Comparison of ENCODE assay signal across 12 cellular contexts in genomic region chr2:26988165-26988879, GRCh38. TPM values are rescaled to one million over a fixed set of nuclear protein-coding genes. Genes with fewer than 3 reads are reported as not detected.
DNase-seq lines count a peak whose midpoint lies in the region; ATAC-seq and TF ChIP-seq lines count a peak whose summit lies in the region.
"Had no signal": no experiment of that assay in that cellular context is flagged by ENCODE, and none has a peak within 500 bp of the region (broad histone marks: within the 10 kb centered on the region; RNA-seq: fewer than 3 reads in every experiment).

No MANE protein-coding gene starts in this region.

- WGBS in SK-N-SH (ENCODE audit: low lambda C conversion rate), result 18% methylated on average over 3 of the region's 3 CpGs

- H3F3A ChIP-seq in SK-N-SH (replicated peaks; ENCODE audit: insufficient read depth), result peaks cover 24% of the 10 kb centered on the region

- H3K4me2 ChIP-seq in SK-N-SH, result peak overlapping the region; percentile 60

- no peak overlapping the region for H2AFZ ChIP-seq in SK-N-SH (ENCODE audit: low read depth)

- H4K20me1 ChIP-seq in SK-N-SH (ENCODE audit: insufficient read depth), result peaks cover 16% of the 10 kb centered on the region

- no peaks in the 10 kb centered on the region for H3K27me3 ChIP-seq in SK-N-SH (ENCODE audit: insufficient read depth)
- H3K27me3 ChIP-seq: stomach had no signal

- H3K9me2 ChIP-seq in SK-N-SH, result no peaks in the 10 kb centered on the region

- H3K36me3 ChIP-seq in SK-N-SH (replicated peaks in 1 of 2; ENCODE audit: control insufficient read depth in 1 of 2, insufficient read depth in 2 of 2, low read length in 1 of 2), result no peaks in the 10 kb centered on the region

- no peaks in the 10 kb centered on the region for H3K79me2 ChIP-seq in SK-N-SH (ENCODE audit: insufficient read depth)

- H3K4me1 ChIP-seq in SK-N-SH (ENCODE audit: control insufficient read depth in 1 of 2, insufficient read depth in 2 of 2, low read depth in 1 of 2, low read length in 1 of 2), result peaks cover 0 to 17% of the 10 kb centered on the region in 2 experiments; a peak in 3 of 4 replicates

- TF ChIP-seq EP300 in SK-N-SH (IDR thresholded peaks at IDR 0.05; ENCODE audit: borderline replicate concordance in 1 of 2, low read depth in 1 of 2, low read length in 1 of 2), result peak in 1 of 2 experiments; percentile 83; a peak in 1 of 4 replicates

- ATAC-seq in GM19395 (IDR thresholded peaks at IDR 0.05; ENCODE audit: unreplicated experiment) (no peak), GM21390 (IDR thresholded peaks at IDR 0.05; ENCODE audit: unreplicated experiment) (no peak)

- no peak overlapping the region for H3K9ac ChIP-seq in SK-N-SH

- POLR2A ChIA-PET in SK-N-SH (lab: Yijun Ruan, JAX), result no interaction called here

- peak overlapping the region in 1 of 2 experiments; percentile 72; a peak in 2 of 4 replicates for H3K27ac ChIP-seq in SK-N-SH (ENCODE audit: low read depth in 2 of 2, low read length in 1 of 2)
- H3K27ac ChIP-seq: stomach had no signal

- DNase-seq in GM03348 (ENCODE audit: low spot score) (peak; percentile 67), SK-N-SH (no peak), fibroblast of mammary gland (ENCODE audit: low read depth) (peak; percentile 93), skeletal muscle cell (ENCODE audit: low read depth) (peak; percentile 47), NCI-H345 treated with DMSO at 0.1 percent for 48 hours (lab: John Stamatoyannopoulos, UW; ENCODE audit: unreplicated experiment) (no peak)
- DNase-seq in stimulated activated naive CD4-positive, alpha-beta T cell treated with Interleukin-2 at 50 U/mL for 16 hours (lab: John Stamatoyannopoulos, UW), result no peak
- DNase-seq: activated CD4-positive, CD25-positive, alpha-beta regulatory T cell; Calu3; right cardiac atrium; stomach had no signal

- no peak for TF ChIP-seq CTCF in SK-N-SH (IDR thresholded peaks at IDR 0.05)
- TF ChIP-seq CTCF in fibroblast of mammary gland (conservative IDR thresholded peaks at IDR 0.05; ENCODE audit: control insufficient read depth, insufficient read depth, low read depth, low read length), result no peak

- H3K4me3 ChIP-seq in SK-N-SH (ENCODE audit: low read depth in 2 of 2, low read length in 1 of 2) (0 out of 4 replicates have a peak overlapping the region, but pooled peaks of 1 of the 2 experiments have one; percentile 15), fibroblast of mammary gland (ENCODE audit: control insufficient read depth, low read depth, low read length) (no peak overlapping the region), skeletal muscle cell (ENCODE audit: low read depth, low read length) (no peak overlapping the region)
- H3K4me3 ChIP-seq: stomach had no signal

- H3K9me3 ChIP-seq in SK-N-SH, result no peaks in the 10 kb centered on the region
- H3K9me3 ChIP-seq: stomach had no signal

- no peak for TF ChIP-seq RAD21 in SK-N-SH (IDR thresholded peaks at IDR 0.05; ENCODE audit: low read length)

- CTCF ChIA-PET in SK-N-SH (lab: Yijun Ruan, JAX), result interaction anchor here (0.7 to 25.8 kb wide), 6 partner anchors 13 to 315 kb away, joined by 3 to 257 read pairs (median 6); no protein-coding TSS in a partner anchor

TF ChIP-seq in SK-N-SH, 30 proteins besides CTCF, POLR2A, EP300 and RAD21 (continues in another document):
- TF ChIP-seq CHD2 (IDR thresholded peaks at IDR 0.05; ENCODE audit: low read length, partially characterized antibody) (no peak), FOXJ3 (CRISPR knock-in tag; IDR thresholded peaks at IDR 0.05) (no peak), GABPA (IDR thresholded peaks at IDR 0.05; ENCODE audit: low read depth) (no peak), RCOR1 (IDR thresholded peaks at IDR 0.05; ENCODE audit: low read length) (no peak), RFX5 (IDR thresholded peaks at IDR 0.05; ENCODE audit: low read length) (no peak), RXRA (IDR thresholded peaks at IDR 0.05; ENCODE audit: borderline replicate concordance, low read depth) (peak; percentile 38; the same call in 1 of the 2 replicates), FOSL2 (IDR thresholded peaks at IDR 0.05; ENCODE audit: borderline replicate concordance, low read depth) (peak; percentile 92), TCF12 (IDR thresholded peaks at IDR 0.05) (peak; percentile 90), SMC3 (IDR thresholded peaks at IDR 0.05; ENCODE audit: low read depth, low read length) (no peak), GATA2 (CRISPR knock-in tag; IDR thresholded peaks at IDR 0.05) (no peak), YY1 (IDR thresholded peaks at IDR 0.05; ENCODE audit: low read depth) (no peak), IRF3 (IDR thresholded peaks at IDR 0.05; ENCODE audit: low read depth, low read length) (no peak), NFIC (IDR thresholded peaks at IDR 0.05; ENCODE audit: borderline replicate concordance) (peak; percentile 83), MEF2A (IDR thresholded peaks at IDR 0.05; ENCODE audit: borderline replicate concordance, low read depth) (no peak; the same call in 1 of the 2 replicates), USF1 (IDR thresholded peaks at IDR 0.05; ENCODE audit: borderline replicate concordance, low read depth) (peak; percentile 45; the same call in 1 of the 2 replicates), USF2 (IDR thresholded peaks at IDR 0.05; ENCODE audit: borderline replicate concordance, low read depth, low read length) (no peak), REST (IDR thresholded peaks at IDR 0.05; ENCODE audit: low read depth, low read length) (peak; percentile 37; the same call in 1 of the 2 replicates), TEAD4 (IDR thresholded peaks at IDR 0.05; ENCODE audit: borderline replicate concordance, insufficient read depth) (peak; percentile 85), MXI1 (IDR thresholded peaks at IDR 0.05; ENCODE audit: low read depth, low read length) (no peak), POLR2AphosphoS5 (IDR thresholded peaks at IDR 0.05; ENCODE audit: low read depth, low read length) (peak; percentile 51; the same call in 1 of the 2 replicates), MAX (IDR thresholded peaks at IDR 0.05; ENCODE audit: low read depth) (peak; percentile 84), SIN3A (IDR thresholded peaks at IDR 0.05; ENCODE audit: borderline replicate concordance, low read depth, low read length) (peak; percentile 78; the same call in 1 of the 2 replicates)

RNA-seq across cellular contexts. Expression of gene MAPRE3, which starts 17.9 kb away (rescaled TPM):
- 20.2 and 24.4 TPM in 2 replicates for polyA plus RNA-seq in SK-N-SH (2012; rRNA removed)
- 15.9 and 20.5 TPM in 2 replicates for polyA plus RNA-seq in SK-N-SH (2012; cell fraction: cytosol; rRNA removed)
- polyA plus RNA-seq in SK-N-SH (2012; cell fraction: nucleus; rRNA removed), result 67.4 and 80.9 TPM in 2 replicates

RNA-seq across cellular contexts. Expression of gene TMEM214, which starts 44.4 kb away (rescaled TPM):
- polyA plus RNA-seq in SK-N-SH (2012; rRNA removed), result 69.4 and 80.2 TPM in 2 replicates
- polyA plus RNA-seq in SK-N-SH (2012; cell fraction: cytosol; rRNA removed), result 25.4 and 37.4 TPM in 2 replicates
- 176 and 217 TPM in 2 replicates for polyA plus RNA-seq in SK-N-SH (2012; cell fraction: nucleus; rRNA removed)

Comparison
In these comparisons a context has a peak if more than half of its experiments do, and no peak if none do; other contexts are left out.
1. DNase-seq: peak in GM03348 (single experiment), fibroblast of mammary gland (single experiment) and skeletal muscle cell (single experiment); none in SK-N-SH (single experiment), NCI-H345 treated with DMSO at 0.1 percent for 48 hours (single experiment) and stimulated activated naive CD4-positive, alpha-beta T cell treated with Interleukin-2 at 50 U/mL for 16 hours (single experiment).